ENCODE assay signal across 18 cellular contexts in genomic region chr1:233730809-233731208, GRCh38.
DNase-seq lines count a peak whose midpoint lies in the region; ATAC-seq and TF ChIP-seq lines count a peak whose summit lies in the region.
"Had no signal": no experiment of that assay in that cellular context is flagged by ENCODE, and none has a peak within 500 bp of the region (broad histone marks: within the 10 kb centered on the region; RNA-seq: fewer than 3 reads in every experiment).

No MANE protein-coding gene starts in this region.

- ATAC-seq in HG02884 (IDR thresholded peaks at IDR 0.05; ENCODE audit: unreplicated experiment): no peak
- ATAC-seq in GM19328 (IDR thresholded peaks at IDR 0.05; ENCODE audit: unreplicated experiment): no peak
- ATAC-seq: left colon, psoas muscle, SK-N-SH treated with all-trans-retinoic acid at 6 μM for 48 hours had no signal

- no peak overlapping the region for H3K4me3 ChIP-seq in H7 (ENCODE audit: insufficient read depth, low read depth, low read length)
- H3K4me3 ChIP-seq: heart left ventricle, psoas muscle, suprapubic skin had no signal

- no peaks in the 10 kb centered on the region for H3K27me3 ChIP-seq in H7 (ENCODE audit: control insufficient read depth, insufficient read depth, low read length)
- H3K27me3 ChIP-seq: heart left ventricle, suprapubic skin had no signal

- H3K36me3 ChIP-seq in H7 (replicated peaks; ENCODE audit: control insufficient read depth, insufficient read depth, low read length): no peaks in the 10 kb centered on the region
- H3K36me3 ChIP-seq: heart left ventricle, suprapubic skin had no signal

- DNase-seq in H7 (peak; percentile 71), RWPE1 (ENCODE audit: low spot score) (no peak), iPS-NIHi7 (ENCODE audit: extremely low spot score) (peak; percentile 67), cerebellum (ENCODE audit: low spot score) (no peak)
- no peak for DNase-seq in activated T-cell treated with anti-CD3 and anti-CD28 coated beads, Interleukin-2, amount 50 U/mL, for 1 hour
- DNase-seq: amygdala, COR-L47, cortex of kidney, KG1, left colon, NCI-H1417 treated with DMSO at 0.1 percent for 48 hours, psoas muscle had no signal

- peak; percentile 56 for TF ChIP-seq CTCF in 22Rv1 (IDR thresholded peaks at IDR 0.05)
- TF ChIP-seq CTCF in RWPE1 (conservative IDR thresholded peaks at IDR 0.05; ENCODE audit: low read depth): 0 out of 2 replicates have a peak, but pooled peaks have one; percentile 13

- POLR2A ChIA-PET in RWPE1 (lab: Yijun Ruan, JAX; ENCODE audit: low non-redundant PET): no interaction called here

- H3K27ac ChIP-seq in 22Rv1 (no peak overlapping the region), RWPE1 (no peak overlapping the region)
- H3K27ac ChIP-seq: heart left ventricle, psoas muscle, suprapubic skin had no signal

- CTCF ChIA-PET in RWPE1 (lab: Yijun Ruan, JAX): interaction anchor here (0.7 kb wide), 1 partner anchor 60 kb away, joined by 3 read pairs; no protein-coding TSS in a partner anchor

Comparison
In these comparisons a context has a peak if more than half of its experiments do, and no peak if none do; other contexts are left out.
1. DNase-seq: peak in H7 (single experiment) and iPS-NIHi7 (single experiment); none in RWPE1 (single experiment), cerebellum (single experiment) and activated T-cell treated with anti-CD3 and anti-CD28 coated beads, Interleukin-2, amount 50 U/mL, for 1 hour (single experiment).